ENCODE assay signal across 17 cellular contexts in genomic region chr2:131519871-131520470, GRCh38. TPM values are rescaled to one million over a fixed set of nuclear protein-coding genes. Genes with fewer than 3 reads are reported as not detected.
"Had no signal": no experiment of that assay in that cellular context is flagged by ENCODE, and none has a peak within 500 bp of the region (broad histone marks: within the 10 kb centered on the region; RNA-seq: fewer than 3 reads in every experiment).

No MANE protein-coding gene starts in this region.

RNA-seq across cellular contexts. Expression of gene TUBA3D, which starts 44.1 kb away (rescaled TPM):
- total RNA-seq: activated B cell treated with CpG ODN at 0.5 μM for 24 hours; activated CD8-positive, alpha-beta T cell treated with anti-CD3 and anti-CD28 coated beads for 36 hours; activated naive CD4-positive, alpha-beta T cell treated with anti-CD3 and anti-CD28 coated beads for 36 hours; activated naive CD8-positive, alpha-beta T cell treated with anti-CD3 and anti-CD28 coated beads for 36 hours; activated T-cell treated with anti-CD3 and anti-CD28 coated beads, Interleukin-2, amount 50 U/mL, for 4 hours; activated T-helper 17 cell treated with anti-CD3 and anti-CD28 coated beads, Interleukin-2, amount 50 U/mL, for 72 hours; ascending aorta; breast epithelium; chondrocyte; dermis microvascular lymphatic vessel endothelial cell; endothelial cell of umbilical vein; esophagus squamous epithelium; fibroblast of lung; fibroblast of villous mesenchyme; gastroesophageal sphincter; glomerular endothelial cell; T-cell had no signal
- polyA plus RNA-seq: endothelial cell of umbilical vein, fibroblast of lung had no signal
